In genomic region chr2:96830064-96830562, GRCh38 we compare ENCODE assay signal across 21 cellular contexts. TPM values are rescaled to one million over a fixed set of nuclear protein-coding genes. Genes with fewer than 3 reads are reported as not detected.
DNase-seq lines count a peak whose midpoint lies in the region; ATAC-seq and TF ChIP-seq lines count a peak whose summit lies in the region.
"Had no signal": no experiment of that assay in that cellular context is flagged by ENCODE, and none has a peak within 500 bp of the region (broad histone marks: within the 10 kb centered on the region; RNA-seq: fewer than 3 reads in every experiment).

No MANE protein-coding gene starts in this region.

- DNase-seq in T-helper 1 cell: no peak
- no peak for DNase-seq in T-helper 17 cell
- no peak for DNase-seq in endothelial cell (ENCODE audit: low spot score)
- no peak for DNase-seq in prostate gland (ENCODE audit: low spot score)
- no peak for DNase-seq in NCI-H345 (lab: John Stamatoyannopoulos, UW)
- DNase-seq: 8988T; activated CD4-positive, alpha-beta memory T cell treated with anti-CD3 and anti-CD28 coated beads, Interleukin-2, amount 10 ng/mL, durations not matched to agents 7 days and 5 days; activated naive CD4-positive, alpha-beta T cell treated with anti-CD3 and anti-CD28 coated beads, Interleukin-2, amount 10 ng/mL, durations not matched to agents 7 days and 5 days; activated T-cell treated with anti-CD3 and anti-CD28 coated beads, Interleukin-2, amount 50 U/mL, for 48 hours; hippocampal formation; NCI-H1436 treated with DMSO at 0.1 percent for 48 hours; NCI-H2107; NCI-H510A; SIG-M5; transverse colon had no signal

- H3K4me1 Mint-ChIP-seq in T-helper 1 cell treated with Interleukin-12 subunit alpha and Interleukin-12 subunit beta and Interleukin-4 antibody, amounts not matched to agents 30 μg/mL and 1 μg/mL, for 36 hours (ENCODE audit: low read depth): no peaks in the 10 kb centered on the region
- H3K4me1 Mint-ChIP-seq in T-helper 17 cell (peaks cover 7% of the 10 kb centered on the region), endothelial cell (ENCODE audit: unreplicated experiment) (peaks cover 14% of the 10 kb centered on the region)
- H3K4me1 Mint-ChIP-seq: activated CD4-positive, alpha-beta memory T cell treated with anti-CD3 and anti-CD28 coated beads, Interleukin-2, amount 10 ng/mL, durations not matched to agents 7 days and 5 days; activated naive CD4-positive, alpha-beta T cell treated with anti-CD3 and anti-CD28 coated beads, Interleukin-2, amount 10 ng/mL, durations not matched to agents 7 days and 5 days had no signal

- H3K4me3 ChIP-seq in prostate gland: no peak overlapping the region
- H3K4me3 ChIP-seq: gastrocnemius medialis, neural progenitor cell, transverse colon had no signal

- H3K27me3 ChIP-seq in prostate gland (replicated peaks; ENCODE audit: insufficient read depth): no peaks in the 10 kb centered on the region
- H3K27me3 ChIP-seq: gastrocnemius medialis, neural progenitor cell, transverse colon had no signal

- peaks cover 4% of the 10 kb centered on the region for H3K4me1 ChIP-seq in prostate gland (replicated peaks)

- ATAC-seq in T-helper 17 cell: no peak
- ATAC-seq in HG02973 (IDR thresholded peaks at IDR 0.05; ENCODE audit: unreplicated experiment): no peak
- ATAC-seq: gastrocnemius medialis, Panc1 had no signal

- intact Hi-C loops in prostate gland (cut with DNase I): no loop called here

- peaks cover 7 to 8% of the 10 kb centered on the region in 2 donors for H3K36me3 ChIP-seq in prostate gland
- H3K36me3 ChIP-seq: neural progenitor cell had no signal

- H3K27me3 Mint-ChIP-seq in T-helper 1 cell treated with Interleukin-12 subunit alpha and Interleukin-12 subunit beta and Interleukin-4 antibody, amounts not matched to agents 30 μg/mL and 1 μg/mL, for 36 hours (ENCODE audit: low read depth): no peaks in the 10 kb centered on the region
- H3K27me3 Mint-ChIP-seq in T-helper 17 cell (no peaks in the 10 kb centered on the region), endothelial cell (ENCODE audit: unreplicated experiment) (peaks cover 5% of the 10 kb centered on the region)
- H3K27me3 Mint-ChIP-seq: activated CD4-positive, alpha-beta memory T cell treated with anti-CD3 and anti-CD28 coated beads, Interleukin-2, amount 10 ng/mL, durations not matched to agents 7 days and 5 days; activated naive CD4-positive, alpha-beta T cell treated with anti-CD3 and anti-CD28 coated beads, Interleukin-2, amount 10 ng/mL, durations not matched to agents 7 days and 5 days had no signal

- no peak overlapping the region for H3K4me3 Mint-ChIP-seq in T-helper 1 cell treated with Interleukin-12 subunit alpha and Interleukin-12 subunit beta and Interleukin-4 antibody, amounts not matched to agents 30 μg/mL and 1 μg/mL, for 36 hours
- H3K4me3 Mint-ChIP-seq in T-helper 17 cell: no peak overlapping the region
- peak overlapping the region; percentile 11 for H3K4me3 Mint-ChIP-seq in endothelial cell (ENCODE audit: unreplicated experiment)
- H3K4me3 Mint-ChIP-seq: activated CD4-positive, alpha-beta memory T cell treated with anti-CD3 and anti-CD28 coated beads, Interleukin-2, amount 10 ng/mL, durations not matched to agents 7 days and 5 days; activated naive CD4-positive, alpha-beta T cell treated with anti-CD3 and anti-CD28 coated beads, Interleukin-2, amount 10 ng/mL, durations not matched to agents 7 days and 5 days had no signal

- no peaks in the 10 kb centered on the region for H3K9me3 ChIP-seq in T-helper 17 cell (ENCODE audit: control insufficient read depth, low read length, poor library complexity, severe bottlenecking)
- no peaks in the 10 kb centered on the region for H3K9me3 ChIP-seq in prostate gland
- H3K9me3 ChIP-seq: gastrocnemius medialis, transverse colon had no signal

- H3K36me3 Mint-ChIP-seq in T-helper 1 cell treated with Interleukin-12 subunit alpha and Interleukin-12 subunit beta and Interleukin-4 antibody, amounts not matched to agents 30 μg/mL and 1 μg/mL, for 36 hours (ENCODE audit: low read depth): peaks cover 31% of the 10 kb centered on the region
- H3K36me3 Mint-ChIP-seq in T-helper 17 cell (ENCODE audit: low read depth) (peaks cover 7% of the 10 kb centered on the region), endothelial cell (ENCODE audit: low read depth, unreplicated experiment) (peaks cover 31% of the 10 kb centered on the region)

- H3K9me3 Mint-ChIP-seq in T-helper 1 cell treated with Interleukin-12 subunit alpha and Interleukin-12 subunit beta and Interleukin-4 antibody, amounts not matched to agents 30 μg/mL and 1 μg/mL, for 36 hours: no peaks in the 10 kb centered on the region
- H3K9me3 Mint-ChIP-seq in endothelial cell (ENCODE audit: unreplicated experiment): no peaks in the 10 kb centered on the region
- H3K9me3 Mint-ChIP-seq: activated CD4-positive, alpha-beta memory T cell treated with anti-CD3 and anti-CD28 coated beads, Interleukin-2, amount 10 ng/mL, durations not matched to agents 7 days and 5 days; activated naive CD4-positive, alpha-beta T cell treated with anti-CD3 and anti-CD28 coated beads, Interleukin-2, amount 10 ng/mL, durations not matched to agents 7 days and 5 days; neural progenitor cell had no signal

- 71% methylated on average over 5 of the region's 5 CpGs for WGBS in prostate gland

- TF ChIP-seq CTCF in 22Rv1 (IDR thresholded peaks at IDR 0.05) (no peak), endothelial cell (IDR thresholded peaks at IDR 0.05; ENCODE audit: unreplicated experiment) (no peak), prostate gland (IDR thresholded peaks at IDR 0.05) (no peak)

- H3K27ac ChIP-seq in 22Rv1 (0 out of 2 replicates have a peak overlapping the region, but pooled peaks have one; percentile 2), prostate gland (no peak overlapping the region)
- H3K27ac ChIP-seq: neural progenitor cell, transverse colon had no signal

- TF ChIP-seq POLR2A in prostate gland (IDR thresholded peaks at IDR 0.05): no peak

- H3K27ac Mint-ChIP-seq in T-helper 1 cell treated with Interleukin-12 subunit alpha and Interleukin-12 subunit beta and Interleukin-4 antibody, amounts not matched to agents 30 μg/mL and 1 μg/mL, for 36 hours: peak overlapping the region; percentile 23
- H3K27ac Mint-ChIP-seq in T-helper 17 cell (peak overlapping the region; percentile 54), endothelial cell (ENCODE audit: unreplicated experiment) (peak overlapping the region; percentile 57)
- H3K27ac Mint-ChIP-seq: activated CD4-positive, alpha-beta memory T cell treated with anti-CD3 and anti-CD28 coated beads, Interleukin-2, amount 10 ng/mL, durations not matched to agents 7 days and 5 days; activated naive CD4-positive, alpha-beta T cell treated with anti-CD3 and anti-CD28 coated beads, Interleukin-2, amount 10 ng/mL, durations not matched to agents 7 days and 5 days; neural progenitor cell had no signal

RNA-seq across cellular contexts. Expression of gene ANKRD23, which starts 13.7 kb away (rescaled TPM):
- total RNA-seq in T-helper 17 cell (10 to 100 TPM in 1 of 2 donors, 1 to 10 TPM in 1; 7.6 to 11.2 TPM), endothelial cell (ENCODE audit: unreplicated experiment) (4.7 TPM), prostate gland (10 to 100 TPM; 11.4 to 15.2 TPM)

RNA-seq across cellular contexts. Expression of gene CNNM3, which starts 14.0 kb away (rescaled TPM):
- 10 to 100 TPM; 30.8 to 39.5 TPM for total RNA-seq in T-helper 17 cell
- total RNA-seq in endothelial cell (ENCODE audit: unreplicated experiment): 14.7 TPM
- total RNA-seq in prostate gland: 10 to 100 TPM; 29.7 to 29.8 TPM

RNA-seq across cellular contexts. Expression of gene ANKRD39, which starts 27.7 kb away (rescaled TPM):
- total RNA-seq in T-helper 17 cell (10 to 100 TPM; 16.8 to 18.6 TPM), endothelial cell (ENCODE audit: unreplicated experiment) (14.9 TPM), prostate gland (10 to 100 TPM; 21.2 to 38.7 TPM)

RNA-seq across cellular contexts. Expression of gene SEMA4C, which starts 39.8 kb away (rescaled TPM):
- 10 to 100 TPM; 25.5 to 30.9 TPM for total RNA-seq in T-helper 17 cell
- total RNA-seq in endothelial cell (ENCODE audit: unreplicated experiment): 279 TPM
- 10 to 100 TPM; 35.8 to 45.9 TPM for total RNA-seq in prostate gland
